8 cellular contexts compared by ENCODE assay signal in genomic region chr12:8644345-8645248, GRCh38. TPM values are rescaled to one million over a fixed set of nuclear protein-coding genes. Genes with fewer than 3 reads are reported as not detected.
DNase-seq lines count a peak whose midpoint lies in the region; ATAC-seq, FAIRE-seq and TF ChIP-seq lines count a peak whose summit lies in the region.

No MANE protein-coding gene starts in this region.

- no peak for TF ChIP-seq RAD21 in H1 (IDR thresholded peaks at IDR 0.05 in 1 of 2, conservative IDR thresholded peaks at IDR 0.05 in 1 of 2; ENCODE audit: low read depth in 2 of 2, low read length in 2 of 2)

- H3K56ac ChIP-seq in H1 (replicated peaks; ENCODE audit: insufficient read length, low read depth, low read length): no peak overlapping the region

- no peaks in the 10 kb centered on the region for H3K27me3 Mint-ChIP-seq in nephron progenitor cell (ENCODE audit: low read depth, poor library complexity)

- no peak overlapping the region for H2BK120ac ChIP-seq in H1 (replicated peaks; ENCODE audit: low read depth, low read length)

- H2BK5ac ChIP-seq in H1 (ENCODE audit: low read depth, low read length): no peak overlapping the region

- peak overlapping the region; percentile 57 for H3K9ac ChIP-seq in SU-DHL-6 (ENCODE audit: low read length)
- H3K9ac ChIP-seq in H1 (replicated peaks in 1 of 4; ENCODE audit: extremely low read depth in 1 of 4, low read depth in 3 of 4, low read length in 3 of 4): no peak overlapping the region

- ATAC-seq in GM18907 (IDR thresholded peaks at IDR 0.05; ENCODE audit: unreplicated experiment) (peak; percentile 71), HG02852 (IDR thresholded peaks at IDR 0.05; ENCODE audit: unreplicated experiment) (peak; percentile 61)

- no peaks in the 10 kb centered on the region for H3K36me3 Mint-ChIP-seq in nephron progenitor cell (ENCODE audit: low read depth)

- peaks cover 16% of the 10 kb centered on the region for H3F3A ChIP-seq in SU-DHL-6 (ENCODE audit: insufficient read depth)

- H4K5ac ChIP-seq in H1 (ENCODE audit: insufficient read length, low read depth, low read length): no peak overlapping the region

- DNase-seq in H1 (ENCODE audit: low read depth in 1 of 2, low spot score in 2 of 2): no peak
- DNase-seq in nephron progenitor cell: no peak
- DNase-seq in AG08396 (ENCODE audit: low spot score): no peak
- no peak for DNase-seq in NCI-H1436 treated with DMSO at 0.1 percent for 48 hours (lab: John Stamatoyannopoulos, UW)
- DNase-seq in RCC 7860 (ENCODE audit: low spot score): no peak

- H3K4me1 Mint-ChIP-seq in nephron progenitor cell: peaks cover 10% of the 10 kb centered on the region

- TF ChIP-seq CTCF in SU-DHL-6 (IDR thresholded peaks at IDR 0.05; ENCODE audit: insufficient read depth, low read length, poor library complexity, severe bottlenecking) (no peak), H1 (IDR thresholded peaks at IDR 0.05; ENCODE audit: control extremely low read depth in 1 of 3, insufficient read depth in 1 of 3, low read depth in 1 of 3, low read length in 3 of 3) (no peak), nephron progenitor cell (IDR thresholded peaks at IDR 0.05) (no peak)

- no peaks in the 10 kb centered on the region for H3K23me2 ChIP-seq in H1 (ENCODE audit: low read depth, low read length)

- no peak overlapping the region for H4K91ac ChIP-seq in H1 (replicated peaks; ENCODE audit: insufficient read length, low read length)

- POLR2A ChIA-PET in H1 (lab: Charles Lee; ENCODE audit: partially characterized antibody): interaction anchor here (1.1 to 1.3 kb wide), 3 partner anchors 11 to 16 kb away, joined by 3 to 5 read pairs (median 3); no protein-coding TSS in a partner anchor

- peaks cover 3% of the 10 kb centered on the region for H3K9me3 Mint-ChIP-seq in nephron progenitor cell

- H4K20me1 ChIP-seq in SU-DHL-6 (ENCODE audit: low read depth, low read length) (no peaks in the 10 kb centered on the region), H1 (replicated peaks in 1 of 2; ENCODE audit: control insufficient read depth in 1 of 2, insufficient read depth in 2 of 2, low read length in 2 of 2) (no peaks in the 10 kb centered on the region)

- H3K79me2 ChIP-seq in SU-DHL-6 (ENCODE audit: insufficient read depth, low read length): no peaks in the 10 kb centered on the region
- H3K79me2 ChIP-seq in H1 (ENCODE audit: control insufficient read depth in 1 of 2, insufficient read depth in 2 of 2, low read length in 2 of 2): no peaks in the 10 kb centered on the region

- H2BK15ac ChIP-seq in H1 (ENCODE audit: low read length): no peak overlapping the region

- no peaks in the 10 kb centered on the region for H3K27me3 ChIP-seq in SU-DHL-6 (ENCODE audit: low read length)
- no peaks in the 10 kb centered on the region for H3K27me3 ChIP-seq in H1 (replicated peaks in 1 of 4; ENCODE audit: control insufficient read depth in 3 of 4, extremely low read depth in 1 of 4, insufficient read depth in 3 of 4, low read length in 3 of 4)

- CTCF ChIA-PET in H1 (lab: Charles Lee; ENCODE audit: partially characterized antibody): interaction anchor here (0.5 to 1.9 kb wide), 8 partner anchors 9 to 400 kb away, joined by 3 to 6 read pairs (median 3); no protein-coding TSS in a partner anchor

- H3K4me1 ChIP-seq in H1 (replicated peaks in 1 of 4; ENCODE audit: control insufficient read depth in 3 of 4, insufficient read depth in 4 of 4, low read length in 3 of 4): peaks cover 0 to 2% (median under 1%) of the 10 kb centered on the region in 4 experiments; a peak in 4 of 7 replicates

- H2AK5ac ChIP-seq in H1 (ENCODE audit: low read depth, low read length): no peak overlapping the region

- TF ChIP-seq EP300 in H1 (IDR thresholded peaks at IDR 0.05; ENCODE audit: borderline replicate concordance in 1 of 2, low read depth in 2 of 2, low read length in 2 of 2): no peak

- no peak overlapping the region for H3K14ac ChIP-seq in H1 (ENCODE audit: insufficient read length)

- no peak for TF ChIP-seq POLR2A in H1 (IDR thresholded peaks at IDR 0.05; ENCODE audit: control extremely low read depth in 1 of 2, low read depth in 2 of 2, low read length in 2 of 2)

- H2BK12ac ChIP-seq in H1 (ENCODE audit: low read depth, low read length): no peak overlapping the region

- no peak overlapping the region for H3K27ac Mint-ChIP-seq in nephron progenitor cell

- H3K9me3 ChIP-seq in SU-DHL-6 (ENCODE audit: insufficient read depth, low read length) (no peaks in the 10 kb centered on the region), H1 (ENCODE audit: insufficient read depth in 2 of 2, low read depth in 1 of 2, low read length in 1 of 2) (no peaks in the 10 kb centered on the region; a peak in 1 of 4 replicates)

- H3K18ac ChIP-seq in H1 (ENCODE audit: extremely low read depth, low read length): no peak overlapping the region

- peak overlapping the region; percentile 34 for H3K4me3 ChIP-seq in SU-DHL-6 (ENCODE audit: insufficient read depth, low read length, poor library complexity, severe bottlenecking)
- H3K4me3 ChIP-seq in H1 (ENCODE audit: extremely low read depth in 1 of 4, insufficient read depth in 2 of 4, low read depth in 3 of 4, low read length in 4 of 4): no peak overlapping the region

- H3K4me2 ChIP-seq in SU-DHL-6 (ENCODE audit: low read depth, low read length, poor library complexity, severe bottlenecking) (peak overlapping the region; percentile 88), H1 (ENCODE audit: insufficient read depth in 1 of 2, low read depth in 2 of 2, low read length in 2 of 2) (no peak overlapping the region; a peak in 1 of 4 replicates)

- no peak overlapping the region for H2AFZ ChIP-seq in SU-DHL-6 (ENCODE audit: low read depth, low read length, severe bottlenecking)
- H2AFZ ChIP-seq in H1 (ENCODE audit: low read length): peak overlapping the region; percentile 86; the same call in 1 of the 2 replicates

- no peak overlapping the region for H2BK20ac ChIP-seq in H1 (ENCODE audit: low read length)

- H3K4me3 Mint-ChIP-seq in nephron progenitor cell: no peak overlapping the region

- peak; percentile 36 for FAIRE-seq in H1 (lab: Jason Lieb, UNC)
- no peak for FAIRE-seq in RCC 7860 (lab: Jason Lieb, UNC)

- no peaks in the 10 kb centered on the region for H3K79me1 ChIP-seq in H1 (ENCODE audit: low read depth, low read length)

- no peak overlapping the region for H3K23ac ChIP-seq in H1 (ENCODE audit: insufficient read length)

- no peaks in the 10 kb centered on the region for H3K36me3 ChIP-seq in SU-DHL-6 (ENCODE audit: low read length)
- no peaks in the 10 kb centered on the region for H3K36me3 ChIP-seq in H1 (ENCODE audit: control insufficient read depth in 2 of 4, insufficient read depth in 4 of 4, low read length in 3 of 4)

- 86% methylated on average over 5 of the region's 5 CpGs; no CpG with 5 or more reads in 1 of the 2 experiments for WGBS in H1 (ENCODE audit: extremely low coverage in 1 of 2, insufficient coverage in 1 of 2, insufficient read length in 1 of 2, insufficient replicate concordance in 2 of 2, low coverage in 1 of 2, low lambda C conversion rate in 2 of 2, missing lambda C conversion rate in 1 of 2), 2 experiments

- H4K8ac ChIP-seq in H1 (ENCODE audit: extremely low read depth, insufficient read depth, low read length): no peak overlapping the region

- H3K27ac ChIP-seq in SU-DHL-6 (ENCODE audit: low read depth, low read length) (peak overlapping the region; percentile 100), H1 (ENCODE audit: low read depth, low read length) (no peak overlapping the region)

- H3K9me2 ChIP-seq in SU-DHL-6 (replicated peaks; ENCODE audit: insufficient read depth, low read length): no peaks in the 10 kb centered on the region

- no peak overlapping the region for H3K4ac ChIP-seq in H1 (replicated peaks; ENCODE audit: insufficient read length, low read depth, low read length)

TF ChIP-seq in H1, 55 proteins besides CTCF, POLR2A, EP300 and RAD21 (continues in another document):
- TF ChIP-seq BACH1 (IDR thresholded peaks at IDR 0.05; ENCODE audit: low read length): no peak
- no peak for TF ChIP-seq CBX5 (IDR thresholded peaks at IDR 0.05; ENCODE audit: low read depth, low read length)
- TF ChIP-seq BRCA1 (IDR thresholded peaks at IDR 0.05; ENCODE audit: low read depth, low read length): no peak
- no peak for TF ChIP-seq CBX8 (IDR thresholded peaks at IDR 0.05; ENCODE audit: borderline replicate concordance, low read depth, low read length)
- no peak for TF ChIP-seq MAFK (IDR thresholded peaks at IDR 0.05; ENCODE audit: low read depth, low read length)
- TF ChIP-seq NRF1 (IDR thresholded peaks at IDR 0.05; ENCODE audit: low read depth, low read length): no peak
- TF ChIP-seq CHD2 (IDR thresholded peaks at IDR 0.05; ENCODE audit: low read length): no peak

RNA-seq across cellular contexts. Expression of gene MFAP5, which starts 18.0 kb away (rescaled TPM):
- 0.86 TPM in 1 of 2 replicates, not detected in the other for total RNA-seq in H1 (2021; fragmentation: NEBNext Ultra II Directional; extraction: Animal tissue kit (Norgen Biotek cat#: 25700))
- 0.46 and 0.60 TPM in 2 replicates for polyA plus RNA-seq in H1 (2011; rRNA removed)
- polyA plus RNA-seq in H1 (2011; cell fraction: cytosol; rRNA removed): 0.34 TPM
- polyA plus RNA-seq in H1 (2011; cell fraction: nucleus; rRNA removed): 0.44 TPM
- polyA plus RNA-seq in H1 (2012, experiment 1 of 2): 0.35 to 0.64 TPM (median 0.52 TPM) in 3 of 4 replicates, not detected in the other
- not detected for polyA plus RNA-seq in H1 (2012, experiment 2 of 2)
- 0.85 TPM for polyA plus RNA-seq in H1 (2013, experiment 1 of 2)
- 1.1 TPM for polyA plus RNA-seq in H1 (2013, experiment 2 of 2)
- 0.98 and 2.0 TPM in 2 replicates for polyA minus RNA-seq in H1 (2011; rRNA and poly(A)+ RNA removed)
- polyA minus RNA-seq in H1 (2011; cell fraction: cytosol; rRNA and poly(A)+ RNA removed): not detected
- 2.5 TPM for polyA minus RNA-seq in H1 (2011; cell fraction: nucleus; rRNA and poly(A)+ RNA removed)

RNA-seq across cellular contexts. Expression of gene AICDA, which starts 31.9 kb away (rescaled TPM):
- total RNA-seq in H1 (2021; fragmentation: NEBNext Ultra II Directional; extraction: Animal tissue kit (Norgen Biotek cat#: 25700)): not detected in 2 replicates
- polyA plus RNA-seq in H1 (2011; rRNA removed): not detected in 2 replicates
- polyA plus RNA-seq in H1 (2011; cell fraction: cytosol; rRNA removed): not detected
- polyA plus RNA-seq in H1 (2011; cell fraction: nucleus; rRNA removed): not detected
- 0.10 TPM in 1 of 4 replicates, not detected in the others for polyA plus RNA-seq in H1 (2012, experiment 1 of 2)
- polyA plus RNA-seq in H1 (2012, experiment 2 of 2): not detected
- 0.08 TPM for polyA plus RNA-seq in H1 (2013, experiment 1 of 2)
- 0.07 TPM for polyA plus RNA-seq in H1 (2013, experiment 2 of 2)
- polyA minus RNA-seq in H1 (2011; rRNA and poly(A)+ RNA removed): not detected in 2 replicates
- polyA minus RNA-seq in H1 (2011; cell fraction: cytosol; rRNA and poly(A)+ RNA removed): not detected
- polyA minus RNA-seq in H1 (2011; cell fraction: nucleus; rRNA and poly(A)+ RNA removed): not detected

RNA-seq across cellular contexts. Expression of gene RIMKLB, which starts 53.2 kb away (rescaled TPM):
- 75.7 and 78.2 TPM in 2 replicates for total RNA-seq in H1 (2021; fragmentation: NEBNext Ultra II Directional; extraction: Animal tissue kit (Norgen Biotek cat#: 25700))
- 37.8 and 38.0 TPM in 2 replicates for polyA plus RNA-seq in H1 (2011; rRNA removed)
- 66.4 TPM for polyA plus RNA-seq in H1 (2011; cell fraction: cytosol; rRNA removed)
- 111 TPM for polyA plus RNA-seq in H1 (2011; cell fraction: nucleus; rRNA removed)
- 74.3 to 134 TPM (median 89.9 TPM) in 4 replicates for polyA plus RNA-seq in H1 (2012, experiment 1 of 2)
- 7.8 TPM for polyA plus RNA-seq in H1 (2012, experiment 2 of 2)
- polyA plus RNA-seq in H1 (2013, experiment 1 of 2): 98.9 TPM
- polyA plus RNA-seq in H1 (2013, experiment 2 of 2): 80.9 TPM
- polyA minus RNA-seq in H1 (2011; rRNA and poly(A)+ RNA removed): 95.2 and 103 TPM in 2 replicates
- polyA minus RNA-seq in H1 (2011; cell fraction: cytosol; rRNA and poly(A)+ RNA removed): 46.0 TPM
- 103 TPM for polyA minus RNA-seq in H1 (2011; cell fraction: nucleus; rRNA and poly(A)+ RNA removed)
